Comparison of ENCODE assay signal across 1 cellular context in genomic region chr4:6125103-6125651, GRCh38.
TF ChIP-seq lines count a peak whose summit lies in the region.

No MANE protein-coding gene starts in this region.

TF ChIP-seq in IMR-90, 13 proteins besides CTCF, POLR2A, EP300 and RAD21 (continued from another document):
- TF ChIP-seq MAFK (IDR thresholded peaks at IDR 0.05; ENCODE audit: low read depth, low read length): no peak
- no peak for TF ChIP-seq NFE2L2 (IDR thresholded peaks at IDR 0.05; ENCODE audit: low read depth, low read length)
- TF ChIP-seq CHD1 (IDR thresholded peaks at IDR 0.05; ENCODE audit: low read depth, low read length): no peak
- no peak for TF ChIP-seq CEBPB (IDR thresholded peaks at IDR 0.05; ENCODE audit: low read depth, low read length)
- TF ChIP-seq RFX5 (IDR thresholded peaks at IDR 0.05; ENCODE audit: low read depth, low read length): no peak
- no peak for TF ChIP-seq FOS (IDR thresholded peaks at IDR 0.05; ENCODE audit: low read depth, low read length)
